In genomic region chr19:5337126-5337525, GRCh38 we compare ENCODE assay signal across 20 cellular contexts.
"Had no signal": no experiment of that assay in that cellular context is flagged by ENCODE, and none has a peak within 500 bp of the region (broad histone marks: within the 10 kb centered on the region; RNA-seq: fewer than 3 reads in every experiment).

No MANE protein-coding gene starts in this region.

- H3K36me3 Mint-ChIP-seq: activated naive CD4-positive, alpha-beta T cell treated with anti-CD3 and anti-CD28 coated beads, Interleukin-2, amount 10 ng/mL, durations not matched to agents 7 days and 5 days; stimulated activated effector memory CD8-positive, alpha-beta T cell treated with anti-CD3 and anti-CD28 coated beads, Interleukin-12 subunit alpha, Interleukin-12 subunit beta, amount 100 ng/mL, for 72 hours had no signal

- H3K9me3 ChIP-seq: heart left ventricle, ovary, thoracic aorta, upper lobe of right lung had no signal

- ATAC-seq: activated CD4-positive, CD25-positive, alpha-beta regulatory T cell treated with anti-CD3 and anti-CD28 coated beads, Interleukin-2, amount 50 U/mL, for 24 hours; activated T-cell treated with anti-CD3 and anti-CD28 coated beads, Interleukin-2, amount 50 U/mL, for 4 hours; heart left ventricle; naive thymus-derived CD8-positive, alpha-beta T cell; sciatic nerve; stimulated activated effector memory CD8-positive, alpha-beta T cell treated with anti-CD3 and anti-CD28 coated beads, Interleukin-12 subunit alpha, Interleukin-12 subunit beta, amount 100 ng/mL, for 72 hours; upper lobe of right lung had no signal

- H3K9me3 Mint-ChIP-seq: activated CD4-positive, alpha-beta T cell treated with anti-CD3 and anti-CD28 coated beads, Interleukin-2, amount 10 ng/mL, durations not matched to agents 7 days and 5 days; activated naive CD4-positive, alpha-beta T cell treated with anti-CD3 and anti-CD28 coated beads, Interleukin-2, amount 10 ng/mL, durations not matched to agents 7 days and 5 days; activated T-cell treated with anti-CD3 and anti-CD28 coated beads, Interleukin-2, amount 50 U/mL, for 4 hours; naive thymus-derived CD8-positive, alpha-beta T cell; stimulated activated effector memory CD8-positive, alpha-beta T cell treated with anti-CD3 and anti-CD28 coated beads, Interleukin-12 subunit alpha, Interleukin-12 subunit beta, amount 100 ng/mL, for 72 hours had no signal

- H3K4me2 ChIP-seq: smooth muscle cell had no signal

- DNase-seq: activated CD4-positive, alpha-beta T cell treated with anti-CD3 and anti-CD28 coated beads, Interleukin-2, amount 10 ng/mL, durations not matched to agents 7 days and 5 days; activated CD8-positive, alpha-beta memory T cell treated with anti-CD3 and anti-CD28 coated beads, Interleukin-2, amount 50 U/mL, for 4 hours; activated naive CD4-positive, alpha-beta T cell treated with anti-CD3 and anti-CD28 coated beads, Interleukin-2, amount 10 ng/mL, durations not matched to agents 7 days and 5 days; activated T-cell treated with anti-CD3 and anti-CD28 coated beads, Interleukin-2, amount 50 U/mL, for 4 hours; aorta; effector CD4-positive, alpha-beta T cell; mesenchymal stem cell; naive thymus-derived CD8-positive, alpha-beta T cell; ovary; stimulated activated CD4-positive, alpha-beta T cell treated with anti-CD3 and anti-CD28 coated beads, Interleukin-4, amount 100 ng/mL, for 1 hour; T-helper 1 cell; T1000; upper lobe of right lung had no signal

- H3K36me3 ChIP-seq: heart left ventricle, ovary, thoracic aorta, upper lobe of right lung had no signal

- H3K4me3 Mint-ChIP-seq: activated CD4-positive, alpha-beta T cell treated with anti-CD3 and anti-CD28 coated beads, Interleukin-2, amount 10 ng/mL, durations not matched to agents 7 days and 5 days; activated naive CD4-positive, alpha-beta T cell treated with anti-CD3 and anti-CD28 coated beads, Interleukin-2, amount 10 ng/mL, durations not matched to agents 7 days and 5 days; activated T-cell treated with anti-CD3 and anti-CD28 coated beads, Interleukin-2, amount 50 U/mL, for 4 hours; stimulated activated effector memory CD8-positive, alpha-beta T cell treated with anti-CD3 and anti-CD28 coated beads, Interleukin-12 subunit alpha, Interleukin-12 subunit beta, amount 100 ng/mL, for 72 hours had no signal

- H3K27ac Mint-ChIP-seq: activated CD4-positive, alpha-beta T cell treated with anti-CD3 and anti-CD28 coated beads, Interleukin-2, amount 10 ng/mL, durations not matched to agents 7 days and 5 days; activated naive CD4-positive, alpha-beta T cell treated with anti-CD3 and anti-CD28 coated beads, Interleukin-2, amount 10 ng/mL, durations not matched to agents 7 days and 5 days; stimulated activated effector memory CD8-positive, alpha-beta T cell treated with anti-CD3 and anti-CD28 coated beads, Interleukin-12 subunit alpha, Interleukin-12 subunit beta, amount 100 ng/mL, for 72 hours had no signal

- H3K27ac ChIP-seq: coronary artery, heart left ventricle, ovary, thoracic aorta, upper lobe of right lung had no signal

- H3K4me3 ChIP-seq: coronary artery, heart left ventricle, ovary, smooth muscle cell, thoracic aorta, upper lobe of right lung had no signal

- H3K27me3 ChIP-seq: ovary had no signal
